13 cellular contexts compared by ENCODE assay signal in the genomic region with DNA sequence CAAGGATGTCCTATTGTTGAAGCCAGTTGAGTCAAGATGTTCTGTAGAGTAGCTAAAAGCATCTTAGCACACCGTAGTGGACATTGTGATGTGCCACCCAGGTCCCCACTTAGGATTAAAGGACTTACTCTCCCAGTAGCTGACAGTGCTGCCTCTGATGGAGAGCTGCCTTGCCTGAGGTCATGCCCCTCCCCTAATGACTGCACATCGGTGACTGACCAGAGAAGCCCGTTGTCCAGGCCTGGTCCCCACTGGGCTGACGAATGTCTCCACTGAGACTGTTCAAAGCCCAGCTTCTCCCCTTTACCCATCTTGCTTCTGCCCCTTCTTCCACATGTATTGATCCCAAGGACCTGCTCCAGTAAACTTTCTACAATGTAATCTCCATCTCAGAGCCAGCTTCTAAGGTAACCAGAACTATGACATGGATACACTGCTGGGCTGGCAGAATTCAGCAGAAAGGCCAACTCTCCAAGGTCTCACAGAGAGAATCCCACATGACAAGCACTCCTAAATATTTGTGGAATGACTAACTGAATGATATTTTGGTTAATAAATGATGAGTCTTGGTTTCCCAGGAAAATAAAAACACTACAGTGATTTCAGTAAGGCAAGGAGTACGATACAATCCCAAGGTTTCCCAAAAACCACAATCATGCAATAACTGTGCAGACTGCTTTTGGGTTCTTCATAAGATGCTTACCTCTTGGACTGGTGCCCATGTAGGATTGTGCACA.
A peak's percentile ranks its signal among the peaks of the same experiment; 100 is the strongest.
DNase-seq lines count a peak whose midpoint lies in the region; ATAC-seq, FAIRE-seq and TF ChIP-seq lines count a peak whose summit lies in the region.
"Had no signal": no experiment of that assay in that cellular context is flagged by ENCODE, and none has a peak within 500 bp of the region (broad histone marks: within the 10 kb centered on the region; RNA-seq: fewer than 3 reads in every experiment).

No MANE protein-coding gene starts in this region.

- intact Hi-C loops in pancreas (cut with DNase I): no loop called here

- no peak for TF ChIP-seq EP300 in upper lobe of left lung (IDR thresholded peaks at IDR 0.05)

- TF ChIP-seq POLR2A in upper lobe of left lung (IDR thresholded peaks at IDR 0.05): no peak

- ATAC-seq in pancreas (peak in 3 of 4 donors; percentile 46 to 55 (median 54)), HG02642 (IDR thresholded peaks at IDR 0.05; ENCODE audit: poor library complexity, unreplicated experiment) (no peak), GM18907 (IDR thresholded peaks at IDR 0.05; ENCODE audit: unreplicated experiment) (no peak), upper lobe of left lung (ENCODE audit: low FRiP score in 2 of 2) (no peak)

- H3K9me3 ChIP-seq in pancreas (no peaks in the 10 kb centered on the region), upper lobe of left lung (no peaks in the 10 kb centered on the region)
- H3K9me3 ChIP-seq: tibial artery had no signal

- H3K27me3 ChIP-seq in pancreas (no peaks in the 10 kb centered on the region), upper lobe of left lung (no peaks in the 10 kb centered on the region)
- H3K27me3 ChIP-seq: tibial artery had no signal

- WGBS in pancreas, 2 donors: 84 to 85% methylated on average over 5 of the region's 5 CpGs
- 88 to 89% methylated on average over 5 of the region's 5 CpGs for WGBS in upper lobe of left lung, 2 donors

- H3K27ac ChIP-seq in pancreas: peak overlapping the region in 1 of 4 donors; percentile 31
- H3K27ac ChIP-seq in upper lobe of left lung: no peak overlapping the region
- H3K27ac ChIP-seq: tibial artery had no signal

- TF ChIP-seq CTCF in epithelial cell of proximal tubule (conservative IDR thresholded peaks at IDR 0.05; ENCODE audit: low read depth, low read length): no peak
- TF ChIP-seq CTCF in pancreas (IDR thresholded peaks at IDR 0.05): no peak
- TF ChIP-seq CTCF in upper lobe of left lung (IDR thresholded peaks at IDR 0.05): no peak

- FAIRE-seq in pancreas (lab: Jason Lieb, UNC): no peak

- H3K36me3 ChIP-seq in pancreas (no peaks in the 10 kb centered on the region), upper lobe of left lung (no peaks in the 10 kb centered on the region)
- H3K36me3 ChIP-seq: tibial artery had no signal

- H3K4me1 ChIP-seq in pancreas (no peaks in the 10 kb centered on the region), upper lobe of left lung (peaks cover 0 to 5% (median 0%) of the 10 kb centered on the region in 4 donors)
- H3K4me1 ChIP-seq: tibial artery had no signal

- DNase-seq in Daoy (ENCODE audit: low read depth) (peak; percentile 3), RPMI7951 (ENCODE audit: low read depth) (peak; percentile 30), epithelial cell of proximal tubule (ENCODE audit: low read depth) (peak; percentile 82), pancreas (no peak), NCI-H1436 treated with DMSO at 0.1 percent for 48 hours (lab: John Stamatoyannopoulos, UW) (no peak), upper lobe of left lung (no peak)
- DNase-seq: activated CD4-positive, alpha-beta T cell treated with anti-CD3 and anti-CD28 coated beads for 4 hours; islet precursor cell; NCI-H1694; NCI-H510A treated with DMSO at 0.1 percent for 48 hours; tibial artery had no signal

- no peak overlapping the region for H3K4me3 ChIP-seq in epithelial cell of proximal tubule (ENCODE audit: low read depth, low read length)
- H3K4me3 ChIP-seq in pancreas: no peak overlapping the region
- no peak overlapping the region for H3K4me3 ChIP-seq in upper lobe of left lung
- H3K4me3 ChIP-seq: tibial artery had no signal

Comparison
In these comparisons a context has a peak if more than half of its experiments do, and no peak if none do; other contexts are left out.
1. DNase-seq: peak in Daoy (single experiment), RPMI7951 (single experiment) and epithelial cell of proximal tubule (single experiment); none in pancreas (0 of 6), NCI-H1436 treated with DMSO at 0.1 percent for 48 hours (single experiment) and upper lobe of left lung (0 of 2).
2. ATAC-seq: peak in pancreas (3 of 4); none in HG02642 (single experiment), GM18907 (single experiment) and upper lobe of left lung (0 of 2).